In the genomic region with DNA sequence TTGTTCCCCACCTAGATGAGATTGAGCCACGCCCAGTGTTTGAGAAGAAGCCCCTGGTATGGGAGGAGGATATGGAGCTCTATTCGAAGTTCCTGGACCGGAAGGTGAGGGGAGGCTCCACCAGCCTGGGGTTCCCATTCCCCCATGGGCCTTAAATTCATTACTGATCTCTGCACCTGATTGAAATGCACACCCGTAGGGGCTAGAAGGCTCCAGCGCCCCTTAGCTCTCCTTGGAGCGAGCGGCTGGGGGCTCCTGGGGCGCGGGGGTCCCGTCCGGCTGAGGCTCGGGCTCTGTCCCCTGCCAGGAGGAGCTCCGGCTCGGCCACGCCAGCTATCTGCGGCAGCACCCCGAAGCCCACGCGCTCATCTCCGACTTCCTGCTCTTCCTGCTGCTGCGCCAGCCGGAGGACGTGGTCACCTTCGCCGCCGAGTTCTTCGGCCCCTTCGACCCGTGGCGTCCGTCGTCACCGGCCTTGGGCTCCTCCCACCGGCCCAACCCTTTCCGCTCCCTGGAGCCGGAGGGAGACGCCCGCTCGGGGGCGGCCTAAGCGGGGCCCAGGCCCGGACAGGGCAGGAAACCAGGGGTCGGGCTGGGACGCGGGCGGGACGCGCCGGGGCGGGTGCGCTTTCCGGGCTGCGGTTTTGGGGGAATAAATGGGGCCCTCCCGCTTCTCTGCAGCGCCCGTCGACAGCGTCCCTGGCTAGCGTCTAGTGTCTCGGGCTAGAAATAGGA, we compare ENCODE assay signal across 2 cellular contexts.
TF ChIP-seq lines count a peak whose summit lies in the region.

No MANE protein-coding gene starts in this region.

TF ChIP-seq in liver, 16 proteins besides CTCF, POLR2A, EP300 and RAD21:
- TF ChIP-seq FOXA1 (IDR thresholded peaks at IDR 0.05) (no peak), HNF4A (conservative IDR thresholded peaks at IDR 0.05) (no peak), NR2F2 (IDR thresholded peaks at IDR 0.05) (no peak), TAF1 (conservative IDR thresholded peaks at IDR 0.05) (no peak), GABPA (IDR thresholded peaks at IDR 0.05 in 1 of 2, conservative IDR thresholded peaks at IDR 0.05 in 1 of 2) (peak in 1 of 2 donors; percentile 75), YY1 (IDR thresholded peaks at IDR 0.05) (peak; percentile 63), FOXA2 (IDR thresholded peaks at IDR 0.05) (no peak), HNF4G (IDR thresholded peaks at IDR 0.05) (no peak), RXRA (IDR thresholded peaks at IDR 0.05) (peak in 1 of 2 donors; percentile 47), SP1 (IDR thresholded peaks at IDR 0.05) (peak; percentile 65), EGR1 (IDR thresholded peaks at IDR 0.05; ENCODE audit: low read depth in 2 of 2) (no peak), MAX (IDR thresholded peaks at IDR 0.05) (no peak)
- TF ChIP-seq, protein P1, sequence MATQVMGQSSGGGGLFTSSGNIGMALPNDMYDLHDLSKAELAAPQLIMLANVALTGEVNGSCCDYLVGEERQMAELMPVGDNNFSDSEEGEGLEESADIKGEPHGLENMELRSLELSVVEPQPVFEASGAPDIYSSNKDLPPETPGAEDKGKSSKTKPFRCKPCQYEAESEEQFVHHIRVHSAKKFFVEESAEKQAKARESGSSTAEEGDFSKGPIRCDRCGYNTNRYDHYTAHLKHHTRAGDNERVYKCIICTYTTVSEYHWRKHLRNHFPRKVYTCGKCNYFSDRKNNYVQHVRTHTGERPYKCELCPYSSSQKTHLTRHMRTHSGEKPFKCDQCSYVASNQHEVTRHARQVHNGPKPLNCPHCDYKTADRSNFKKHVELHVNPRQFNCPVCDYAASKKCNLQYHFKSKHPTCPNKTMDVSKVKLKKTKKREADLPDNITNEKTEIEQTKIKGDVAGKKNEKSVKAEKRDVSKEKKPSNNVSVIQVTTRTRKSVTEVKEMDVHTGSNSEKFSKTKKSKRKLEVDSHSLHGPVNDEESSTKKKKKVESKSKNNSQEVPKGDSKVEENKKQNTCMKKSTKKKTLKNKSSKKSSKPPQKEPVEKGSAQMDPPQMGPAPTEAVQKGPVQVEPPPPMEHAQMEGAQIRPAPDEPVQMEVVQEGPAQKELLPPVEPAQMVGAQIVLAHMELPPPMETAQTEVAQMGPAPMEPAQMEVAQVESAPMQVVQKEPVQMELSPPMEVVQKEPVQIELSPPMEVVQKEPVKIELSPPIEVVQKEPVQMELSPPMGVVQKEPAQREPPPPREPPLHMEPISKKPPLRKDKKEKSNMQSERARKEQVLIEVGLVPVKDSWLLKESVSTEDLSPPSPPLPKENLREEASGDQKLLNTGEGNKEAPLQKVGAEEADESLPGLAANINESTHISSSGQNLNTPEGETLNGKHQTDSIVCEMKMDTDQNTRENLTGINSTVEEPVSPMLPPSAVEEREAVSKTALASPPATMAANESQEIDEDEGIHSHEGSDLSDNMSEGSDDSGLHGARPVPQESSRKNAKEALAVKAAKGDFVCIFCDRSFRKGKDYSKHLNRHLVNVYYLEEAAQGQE (IDR thresholded peaks at IDR 0.05): peak; percentile 74
- TF ChIP-seq, protein P2, sequence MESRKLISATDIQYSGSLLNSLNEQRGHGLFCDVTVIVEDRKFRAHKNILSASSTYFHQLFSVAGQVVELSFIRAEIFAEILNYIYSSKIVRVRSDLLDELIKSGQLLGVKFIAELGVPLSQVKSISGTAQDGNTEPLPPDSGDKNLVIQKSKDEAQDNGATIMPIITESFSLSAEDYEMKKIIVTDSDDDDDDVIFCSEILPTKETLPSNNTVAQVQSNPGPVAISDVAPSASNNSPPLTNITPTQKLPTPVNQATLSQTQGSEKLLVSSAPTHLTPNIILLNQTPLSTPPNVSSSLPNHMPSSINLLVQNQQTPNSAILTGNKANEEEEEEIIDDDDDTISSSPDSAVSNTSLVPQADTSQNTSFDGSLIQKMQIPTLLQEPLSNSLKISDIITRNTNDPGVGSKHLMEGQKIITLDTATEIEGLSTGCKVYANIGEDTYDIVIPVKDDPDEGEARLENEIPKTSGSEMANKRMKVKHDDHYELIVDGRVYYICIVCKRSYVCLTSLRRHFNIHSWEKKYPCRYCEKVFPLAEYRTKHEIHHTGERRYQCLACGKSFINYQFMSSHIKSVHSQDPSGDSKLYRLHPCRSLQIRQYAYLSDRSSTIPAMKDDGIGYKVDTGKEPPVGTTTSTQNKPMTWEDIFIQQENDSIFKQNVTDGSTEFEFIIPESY (IDR thresholded peaks at IDR 0.05): no peak

TF ChIP-seq in HepG2, 621 proteins besides CTCF, POLR2A, EP300 and RAD21:
- TF ChIP-seq CCDC6 (CRISPR knock-in tag; IDR thresholded peaks at IDR 0.05) (no peak), SMARCC2 (IDR thresholded peaks at IDR 0.05) (no peak), ZNF790 (CRISPR knock-in tag; IDR thresholded peaks at IDR 0.05; ENCODE audit: borderline replicate concordance) (no peak), ZNF564 (CRISPR knock-in tag; IDR thresholded peaks at IDR 0.05) (no peak), ZNF503 (CRISPR knock-in tag; IDR thresholded peaks at IDR 0.05) (no peak), MYC (CRISPR knock-in tag; IDR thresholded peaks at IDR 0.05; ENCODE audit: borderline replicate concordance) (no peak), SRY (CRISPR knock-in tag; IDR thresholded peaks at IDR 0.05) (no peak), PBX2 (CRISPR knock-in tag; IDR thresholded peaks at IDR 0.05) (no peak), ZNF552 (CRISPR knock-in tag; IDR thresholded peaks at IDR 0.05; ENCODE audit: borderline replicate concordance) (no peak), SNRNP70 (IDR thresholded peaks at IDR 0.05; ENCODE audit: low read depth, low read length) (no peak)
- TF ChIP-seq, protein P3, sequence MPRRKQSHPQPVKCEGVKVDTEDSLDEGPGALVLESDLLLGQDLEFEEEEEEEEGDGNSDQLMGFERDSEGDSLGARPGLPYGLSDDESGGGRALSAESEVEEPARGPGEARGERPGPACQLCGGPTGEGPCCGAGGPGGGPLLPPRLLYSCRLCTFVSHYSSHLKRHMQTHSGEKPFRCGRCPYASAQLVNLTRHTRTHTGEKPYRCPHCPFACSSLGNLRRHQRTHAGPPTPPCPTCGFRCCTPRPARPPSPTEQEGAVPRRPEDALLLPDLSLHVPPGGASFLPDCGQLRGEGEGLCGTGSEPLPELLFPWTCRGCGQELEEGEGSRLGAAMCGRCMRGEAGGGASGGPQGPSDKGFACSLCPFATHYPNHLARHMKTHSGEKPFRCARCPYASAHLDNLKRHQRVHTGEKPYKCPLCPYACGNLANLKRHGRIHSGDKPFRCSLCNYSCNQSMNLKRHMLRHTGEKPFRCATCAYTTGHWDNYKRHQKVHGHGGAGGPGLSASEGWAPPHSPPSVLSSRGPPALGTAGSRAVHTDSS (CRISPR knock-in tag; conservative IDR thresholded peaks at IDR 0.05): no peak
- TF ChIP-seq, protein P4, sequence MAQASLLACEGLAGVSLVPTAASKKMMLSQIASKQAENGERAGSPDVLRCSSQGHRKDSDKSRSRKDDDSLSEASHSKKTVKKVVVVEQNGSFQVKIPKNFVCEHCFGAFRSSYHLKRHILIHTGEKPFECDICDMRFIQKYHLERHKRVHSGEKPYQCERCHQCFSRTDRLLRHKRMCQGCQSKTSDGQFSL (CRISPR knock-in tag; IDR thresholded peaks at IDR 0.05): no peak
